Comparison of ENCODE assay signal across 12 cellular contexts in genomic region chr4:157072002-157072401, GRCh38. TPM values are rescaled to one million over a fixed set of nuclear protein-coding genes. Genes with fewer than 3 reads are reported as not detected.
A peak's percentile ranks its signal among the peaks of the same experiment; 100 is the strongest.
DNase-seq lines count a peak whose midpoint lies in the region; ATAC-seq and TF ChIP-seq lines count a peak whose summit lies in the region.
"Had no signal": no experiment of that assay in that cellular context is flagged by ENCODE, and none has a peak within 500 bp of the region (broad histone marks: within the 10 kb centered on the region; RNA-seq: fewer than 3 reads in every experiment).

No MANE protein-coding gene starts in this region.

- peaks cover 7% of the 10 kb centered on the region for H3K4me1 ChIP-seq in RWPE2 (ENCODE audit: insufficient read depth, poor library complexity, severe bottlenecking)

- no peak overlapping the region for H3K27ac ChIP-seq in RWPE2 (ENCODE audit: poor library complexity, severe bottlenecking)

- DNase-seq in SKM-1 treated with dmso at 0.1 percent for 144 hours (lab: John Stamatoyannopoulos, UW; ENCODE audit: unreplicated experiment) (peak; percentile 15), SKM-1 (lab: John Stamatoyannopoulos, UW; ENCODE audit: unreplicated experiment) (no peak), RWPE2 (ENCODE audit: low spot score) (no peak), fibroblast of gingiva (ENCODE audit: low read depth) (peak; percentile 20), middle frontal gyrus (ENCODE audit: extremely low spot score, low spot score) (no peak), left colon (no peak), NCI-H1417 treated with DMSO at 0.1 percent for 48 hours (lab: John Stamatoyannopoulos, UW) (no peak)
- DNase-seq: activated CD8-positive, alpha-beta memory T cell treated with anti-CD3 and anti-CD28 coated beads, Interleukin-2, amount 10 ng/mL, durations not matched to agents 7 days and 5 days; Calu3; GOT3; NK-92 treated with Interleukin-12 subunit alpha and Interleukin-12 subunit beta, amount 100 ng/mL, for 24 hours had no signal

- intact Hi-C loops in left colon (cut with DNase I, micrococcal nuclease): no loop called here

- H3K4me3 ChIP-seq in RWPE2 (ENCODE audit: severe bottlenecking): no peak overlapping the region

- H3K36me3 ChIP-seq in RWPE2 (ENCODE audit: low read depth): no peaks in the 10 kb centered on the region

- H3K9me3 ChIP-seq in RWPE2 (ENCODE audit: severe bottlenecking): no peaks in the 10 kb centered on the region

- ATAC-seq in RWPE2 (ENCODE audit: low read depth) (peak; percentile 77), left colon (no peak), HG03520 (IDR thresholded peaks at IDR 0.05; ENCODE audit: unreplicated experiment) (no peak)
- ATAC-seq: activated CD8-positive, alpha-beta memory T cell treated with anti-CD3 and anti-CD28 coated beads, Interleukin-2, amount 10 ng/mL, durations not matched to agents 7 days and 5 days had no signal

- TF ChIP-seq CTCF in RWPE2 (IDR thresholded peaks at IDR 0.05; ENCODE audit: poor library complexity, severe bottlenecking): no peak

- H3K27me3 ChIP-seq in RWPE2 (ENCODE audit: insufficient read depth, poor library complexity, severe bottlenecking): no peaks in the 10 kb centered on the region

RNA-seq across cellular contexts. Expression of gene GLRB, which starts 3.9 kb away (rescaled TPM):
- under 1 TPM; 0.64 to 0.75 TPM for total RNA-seq in left colon
- total RNA-seq: activated CD8-positive, alpha-beta memory T cell treated with anti-CD3 and anti-CD28 coated beads, Interleukin-2, amount 10 ng/mL, durations not matched to agents 7 days and 5 days had no signal

Comparison
In these comparisons a context has a peak if more than half of its experiments do, and no peak if none do; other contexts are left out.
1. DNase-seq: peak in SKM-1 treated with dmso at 0.1 percent for 144 hours (single experiment) and fibroblast of gingiva (single experiment); none in SKM-1 (single experiment), RWPE2 (single experiment), middle frontal gyrus (single experiment), left colon (0 of 2) and NCI-H1417 treated with DMSO at 0.1 percent for 48 hours (single experiment).